In the genomic region with DNA sequence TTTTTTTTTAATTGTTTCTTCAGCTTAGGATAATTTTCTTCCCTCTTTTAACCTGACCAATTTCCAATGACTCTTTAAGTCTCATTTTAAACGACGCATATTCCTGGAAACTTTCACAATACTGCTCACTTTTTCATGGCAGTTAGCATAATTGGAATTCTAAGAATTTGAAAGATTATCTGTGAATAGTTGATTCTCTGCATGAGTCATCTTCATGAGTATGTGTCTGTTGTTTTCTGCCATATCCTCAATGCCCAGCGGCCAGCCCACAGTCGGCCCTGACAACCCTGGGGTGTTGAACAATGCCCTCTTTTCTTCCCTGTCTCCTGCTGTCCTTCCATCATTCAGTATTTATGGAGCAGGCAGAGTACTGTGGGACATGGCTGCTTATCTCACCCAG, we compare ENCODE assay signal across 11 cellular contexts.
DNase-seq lines count a peak whose midpoint lies in the region; ATAC-seq and TF ChIP-seq lines count a peak whose summit lies in the region.
"Had no signal": no experiment of that assay in that cellular context is flagged by ENCODE, and none has a peak within 500 bp of the region (broad histone marks: within the 10 kb centered on the region; RNA-seq: fewer than 3 reads in every experiment).

No MANE protein-coding gene starts in this region.

- no peak for TF ChIP-seq CTCF in fibroblast of mammary gland (conservative IDR thresholded peaks at IDR 0.05; ENCODE audit: control insufficient read depth, insufficient read depth, low read depth, low read length)
- TF ChIP-seq CTCF in omental fat pad (IDR thresholded peaks at IDR 0.05) = no peak
- TF ChIP-seq CTCF in mucosa of descending colon (IDR thresholded peaks at IDR 0.05) = no peak

- DNase-seq in COLO829 (ENCODE audit: low spot score) (peak; percentile 92), NCI-H69 (lab: John Stamatoyannopoulos, UW) (peak; percentile 4), fibroblast of mammary gland (ENCODE audit: low read depth) (peak; percentile 59), omental fat pad (ENCODE audit: low spot score) (no peak), cortex of kidney (lab: John Stamatoyannopoulos, UW) (no peak), mucosa of descending colon (no peak)
- DNase-seq in activated naive CD4-positive, alpha-beta T cell (lab: John Stamatoyannopoulos, UW) = no peak
- no peak for DNase-seq in stimulated activated CD4-positive, alpha-beta T cell treated with anti-CD3 and anti-CD28 coated beads, Interleukin-2, amount 100 ng/mL, for 24 hours
- DNase-seq: CD8-positive, alpha-beta memory T cell; stimulated activated CD4-positive, alpha-beta T cell treated with anti-CD3 and anti-CD28 coated beads, Interleukin-15, amount 100 ng/mL, for 24 hours had no signal

- no peaks in the 10 kb centered on the region for H3K36me3 ChIP-seq in mucosa of descending colon (ENCODE audit: low read depth)

- intact Hi-C loops in mucosa of descending colon (cut with DNase I, micrococcal nuclease) = no loop called here

- peaks cover 2% of the 10 kb centered on the region for H3K9me3 ChIP-seq in mucosa of descending colon

- no peaks in the 10 kb centered on the region for H3K4me1 ChIP-seq in mucosa of descending colon (ENCODE audit: low read depth)

- peak; percentile 86 for ATAC-seq in omental fat pad (ENCODE audit: low FRiP score)
- ATAC-seq in mucosa of descending colon = no peak
- ATAC-seq: GM12878 had no signal

- no peak overlapping the region for H3K4me3 ChIP-seq in fibroblast of mammary gland (ENCODE audit: control insufficient read depth, low read depth, low read length)
- H3K4me3 ChIP-seq in mucosa of descending colon = no peak overlapping the region
- H3K4me3 ChIP-seq: GM12878 had no signal

Comparison
In these comparisons a context has a peak if more than half of its experiments do, and no peak if none do; other contexts are left out.
1. DNase-seq: peak in COLO829 (single experiment), NCI-H69 (single experiment) and fibroblast of mammary gland (single experiment); none in omental fat pad (single experiment), cortex of kidney (single experiment), activated naive CD4-positive, alpha-beta T cell (0 of 4), stimulated activated CD4-positive, alpha-beta T cell treated with anti-CD3 and anti-CD28 coated beads, Interleukin-2, amount 100 ng/mL, for 24 hours (0 of 2) and mucosa of descending colon (0 of 3).